Comparison of ENCODE assay signal across 29 cellular contexts in the genomic region with DNA sequence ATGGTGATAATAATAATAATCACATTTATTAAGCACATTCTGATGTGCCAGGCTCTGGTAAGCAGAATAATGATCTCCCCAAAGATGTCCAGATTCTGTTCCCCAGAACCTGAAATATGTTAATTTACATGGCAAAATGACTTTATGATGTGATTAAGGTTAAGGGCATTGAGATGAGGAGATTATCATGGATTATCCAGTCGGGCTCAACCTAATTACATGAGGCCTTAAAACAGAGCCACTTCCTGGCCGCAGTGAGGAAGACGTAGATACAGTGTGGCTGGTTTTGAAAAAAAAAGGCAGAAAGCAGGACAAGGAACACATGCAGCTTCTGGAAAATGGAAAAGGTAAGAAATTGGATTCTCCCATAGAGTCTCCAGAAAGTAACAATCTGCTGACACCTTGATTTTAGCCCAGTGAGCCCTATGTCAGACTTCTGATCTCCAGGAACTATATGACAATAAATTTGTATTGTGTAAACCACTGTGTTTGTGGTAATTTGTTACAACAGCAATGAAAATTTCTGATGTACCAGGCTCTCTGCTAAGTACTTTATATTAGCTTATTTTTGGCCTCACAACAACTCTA.
"Had no signal": no experiment of that assay in that cellular context is flagged by ENCODE, and none has a peak within 500 bp of the region (broad histone marks: within the 10 kb centered on the region; RNA-seq: fewer than 3 reads in every experiment).

No MANE protein-coding gene starts in this region.

- H3K36me3 ChIP-seq: adrenal gland, gastrocnemius medialis, heart left ventricle had no signal

- H3K4me3 ChIP-seq: adrenal gland, body of pancreas, esophagus muscularis mucosa, gastrocnemius medialis, heart left ventricle had no signal

- DNase-seq: activated B cell treated with CpG ODN at 0.5 μM for 24 hours; activated CD4-positive, alpha-beta T cell treated with anti-CD3 and anti-CD28 coated beads for 48 hours; activated CD4-positive, alpha-beta T cell treated with anti-CD3 and anti-CD28 coated beads, Interleukin-2, amount 50 U/mL, for 1 hour; activated CD4-positive, alpha-beta T cell treated with anti-CD3 and anti-CD28 coated beads, Interleukin-2, amount 50 U/mL, for 48 hours; activated CD8-positive, alpha-beta memory T cell treated with anti-CD3 and anti-CD28 coated beads for 24 hours; activated CD8-positive, alpha-beta T cell treated with anti-CD3 and anti-CD28 coated beads for 36 hours; activated effector memory CD4-positive, alpha-beta T cell treated with anti-CD3 and anti-CD28 coated beads, Interleukin-2, amount 50 U/mL, for 16 hours; activated naive CD4-positive, alpha-beta T cell treated with anti-CD3 and anti-CD28 coated beads for 36 hours; activated naive CD8-positive, alpha-beta T cell treated with anti-CD3 and anti-CD28 coated beads for 36 hours; activated naive CD8-positive, alpha-beta T cell treated with anti-CD3 and anti-CD28 coated beads, Interleukin-2, amount 50 U/mL, for 24 hours; activated T-cell treated with anti-CD3 and anti-CD28 coated beads, Interleukin-2, amount 50 U/mL, for 4 hours; adrenal gland; amygdala; aorta; body of pancreas; caudate nucleus; cortex of kidney; dermis blood vessel endothelial cell; effector CD4-positive, alpha-beta T cell; effector memory CD8-positive, alpha-beta T cell; erythroblast; foreskin keratinocyte; gastrocnemius medialis; glutamatergic neuron; heart left ventricle; hypothalamus had no signal

- H3K4me1 ChIP-seq: adrenal gland, body of pancreas, esophagus muscularis mucosa, foreskin keratinocyte, gastrocnemius medialis, heart left ventricle had no signal

- H3K9me3 ChIP-seq: adrenal gland, esophagus muscularis mucosa, gastrocnemius medialis had no signal

- ATAC-seq: activated CD4-positive, CD25-positive, alpha-beta regulatory T cell treated with anti-CD3 and anti-CD28 coated beads, Interleukin-2, amount 50 U/mL, for 24 hours; activated CD8-positive, alpha-beta T cell treated with anti-CD3 and anti-CD28 coated beads for 36 hours; activated naive CD8-positive, alpha-beta T cell treated with anti-CD3 and anti-CD28 coated beads, Interleukin-2, amount 50 U/mL, for 24 hours; activated T-cell treated with anti-CD3 and anti-CD28 coated beads, Interleukin-2, amount 50 U/mL, for 4 hours; body of pancreas; effector memory CD8-positive, alpha-beta T cell; foreskin keratinocyte; gastrocnemius medialis; heart left ventricle had no signal

- H3K27ac ChIP-seq: adrenal gland, body of pancreas, esophagus muscularis mucosa, foreskin keratinocyte, gastrocnemius medialis, heart left ventricle, VCaP had no signal

- H3K27me3 ChIP-seq: adrenal gland, body of pancreas, esophagus muscularis mucosa, foreskin keratinocyte, gastrocnemius medialis, heart left ventricle had no signal
